7 cellular contexts compared by ENCODE assay signal in the genomic region with DNA sequence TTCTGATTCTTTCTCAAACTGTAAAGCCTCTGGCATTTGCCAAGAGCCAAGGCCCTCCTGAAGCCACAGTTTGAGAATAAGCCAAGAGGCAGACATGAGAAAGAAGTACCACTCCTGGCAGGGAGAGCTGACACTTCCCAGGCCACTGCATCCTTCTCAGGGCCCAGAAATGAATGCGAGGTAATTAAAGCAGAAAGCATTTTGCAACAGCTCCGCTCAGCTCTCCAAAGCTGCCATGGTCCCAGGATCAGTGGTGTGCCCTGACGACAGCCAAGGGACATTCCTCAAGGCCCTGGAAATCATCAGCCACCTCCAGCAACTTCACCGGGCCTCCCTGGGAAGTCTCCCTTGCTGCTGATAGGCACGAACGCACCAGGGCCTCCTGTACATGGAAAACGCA. TPM values are rescaled to one million over a fixed set of nuclear protein-coding genes. Genes with fewer than 3 reads are reported as not detected.
"Had no signal": no experiment of that assay in that cellular context is flagged by ENCODE, and none has a peak within 500 bp of the region (broad histone marks: within the 10 kb centered on the region; RNA-seq: fewer than 3 reads in every experiment).

No MANE protein-coding gene starts in this region.

RNA-seq across cellular contexts. Expression of a gene that starts 44.2 kb away (rescaled TPM):
- total RNA-seq: GM23248, H4, H7, HepG2, HFFc6, HT1080 had no signal
- polyA plus RNA-seq: GM23248, HepG2, IgD-negative memory B cell had no signal
